Comparison of ENCODE assay signal across 1 cellular context in the genomic region with DNA sequence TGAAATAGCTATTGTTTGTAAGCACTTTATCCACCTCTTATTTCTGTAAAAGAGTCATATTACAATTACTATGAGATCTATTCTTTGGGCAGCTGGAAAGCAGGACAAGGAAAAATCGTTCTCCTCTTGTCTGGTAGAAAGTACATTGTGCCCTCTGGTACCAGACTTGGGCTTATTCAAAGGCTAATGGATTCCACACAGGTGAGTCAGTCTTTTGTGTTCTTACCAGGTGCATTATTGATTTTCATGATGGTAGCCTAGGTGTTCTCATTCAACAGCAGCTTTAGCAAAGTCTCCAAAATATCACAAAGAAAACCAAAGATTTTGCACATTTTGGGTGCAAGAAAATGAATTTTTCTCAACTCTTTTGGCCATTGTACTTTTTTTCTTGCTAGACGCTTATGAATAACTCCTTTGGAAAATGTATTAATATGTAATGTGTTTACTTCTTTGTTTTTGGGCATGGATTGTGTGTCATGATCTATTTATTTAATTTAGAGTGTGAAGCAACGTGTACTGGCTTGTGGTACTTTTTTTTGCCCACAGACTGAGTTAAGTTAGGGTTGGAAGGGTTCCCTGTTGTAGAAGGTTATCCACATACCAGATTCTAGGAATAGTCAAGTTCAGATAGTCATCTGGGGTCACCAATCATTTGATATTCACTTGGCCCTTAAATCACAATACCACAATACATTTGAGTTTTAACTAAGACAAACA.
TF ChIP-seq lines count a peak whose summit lies in the region.

No MANE protein-coding gene starts in this region.

TF ChIP-seq in H1, 55 proteins besides CTCF, POLR2A, EP300 and RAD21:
- TF ChIP-seq KDM4A (IDR thresholded peaks at IDR 0.05; ENCODE audit: low read depth, low read length, severe bottlenecking), result no peak
- peak in 1 of 2 experiments; percentile 19 for TF ChIP-seq BCL11A (IDR thresholded peaks at IDR 0.05; ENCODE audit: low read depth in 2 of 2, low read length in 2 of 2)
- TF ChIP-seq EZH2 (IDR thresholded peaks at IDR 0.05; ENCODE audit: low read depth, low read length, severe bottlenecking), result no peak
- peak; percentile 98 for TF ChIP-seq JUND (IDR thresholded peaks at IDR 0.05; ENCODE audit: low read length)
- TF ChIP-seq HDAC2 (IDR thresholded peaks at IDR 0.05; ENCODE audit: borderline replicate concordance in 1 of 2, low read depth in 2 of 2, low read length in 2 of 2), result 0 out of 4 replicates have a peak, but pooled peaks of 1 of the 2 experiments have one; percentile 78
- TF ChIP-seq TAF1 (IDR thresholded peaks at IDR 0.05; ENCODE audit: low read depth, low read length), result peak; percentile 35; the same call in 1 of the 2 replicates
- no peak for TF ChIP-seq TBP (IDR thresholded peaks at IDR 0.05; ENCODE audit: low read depth, low read length)
- 0 out of 2 replicates have a peak, but pooled peaks have one; percentile 62 for TF ChIP-seq YY1 (IDR thresholded peaks at IDR 0.05; ENCODE audit: low read depth, low read length)
- TF ChIP-seq, protein P1, sequence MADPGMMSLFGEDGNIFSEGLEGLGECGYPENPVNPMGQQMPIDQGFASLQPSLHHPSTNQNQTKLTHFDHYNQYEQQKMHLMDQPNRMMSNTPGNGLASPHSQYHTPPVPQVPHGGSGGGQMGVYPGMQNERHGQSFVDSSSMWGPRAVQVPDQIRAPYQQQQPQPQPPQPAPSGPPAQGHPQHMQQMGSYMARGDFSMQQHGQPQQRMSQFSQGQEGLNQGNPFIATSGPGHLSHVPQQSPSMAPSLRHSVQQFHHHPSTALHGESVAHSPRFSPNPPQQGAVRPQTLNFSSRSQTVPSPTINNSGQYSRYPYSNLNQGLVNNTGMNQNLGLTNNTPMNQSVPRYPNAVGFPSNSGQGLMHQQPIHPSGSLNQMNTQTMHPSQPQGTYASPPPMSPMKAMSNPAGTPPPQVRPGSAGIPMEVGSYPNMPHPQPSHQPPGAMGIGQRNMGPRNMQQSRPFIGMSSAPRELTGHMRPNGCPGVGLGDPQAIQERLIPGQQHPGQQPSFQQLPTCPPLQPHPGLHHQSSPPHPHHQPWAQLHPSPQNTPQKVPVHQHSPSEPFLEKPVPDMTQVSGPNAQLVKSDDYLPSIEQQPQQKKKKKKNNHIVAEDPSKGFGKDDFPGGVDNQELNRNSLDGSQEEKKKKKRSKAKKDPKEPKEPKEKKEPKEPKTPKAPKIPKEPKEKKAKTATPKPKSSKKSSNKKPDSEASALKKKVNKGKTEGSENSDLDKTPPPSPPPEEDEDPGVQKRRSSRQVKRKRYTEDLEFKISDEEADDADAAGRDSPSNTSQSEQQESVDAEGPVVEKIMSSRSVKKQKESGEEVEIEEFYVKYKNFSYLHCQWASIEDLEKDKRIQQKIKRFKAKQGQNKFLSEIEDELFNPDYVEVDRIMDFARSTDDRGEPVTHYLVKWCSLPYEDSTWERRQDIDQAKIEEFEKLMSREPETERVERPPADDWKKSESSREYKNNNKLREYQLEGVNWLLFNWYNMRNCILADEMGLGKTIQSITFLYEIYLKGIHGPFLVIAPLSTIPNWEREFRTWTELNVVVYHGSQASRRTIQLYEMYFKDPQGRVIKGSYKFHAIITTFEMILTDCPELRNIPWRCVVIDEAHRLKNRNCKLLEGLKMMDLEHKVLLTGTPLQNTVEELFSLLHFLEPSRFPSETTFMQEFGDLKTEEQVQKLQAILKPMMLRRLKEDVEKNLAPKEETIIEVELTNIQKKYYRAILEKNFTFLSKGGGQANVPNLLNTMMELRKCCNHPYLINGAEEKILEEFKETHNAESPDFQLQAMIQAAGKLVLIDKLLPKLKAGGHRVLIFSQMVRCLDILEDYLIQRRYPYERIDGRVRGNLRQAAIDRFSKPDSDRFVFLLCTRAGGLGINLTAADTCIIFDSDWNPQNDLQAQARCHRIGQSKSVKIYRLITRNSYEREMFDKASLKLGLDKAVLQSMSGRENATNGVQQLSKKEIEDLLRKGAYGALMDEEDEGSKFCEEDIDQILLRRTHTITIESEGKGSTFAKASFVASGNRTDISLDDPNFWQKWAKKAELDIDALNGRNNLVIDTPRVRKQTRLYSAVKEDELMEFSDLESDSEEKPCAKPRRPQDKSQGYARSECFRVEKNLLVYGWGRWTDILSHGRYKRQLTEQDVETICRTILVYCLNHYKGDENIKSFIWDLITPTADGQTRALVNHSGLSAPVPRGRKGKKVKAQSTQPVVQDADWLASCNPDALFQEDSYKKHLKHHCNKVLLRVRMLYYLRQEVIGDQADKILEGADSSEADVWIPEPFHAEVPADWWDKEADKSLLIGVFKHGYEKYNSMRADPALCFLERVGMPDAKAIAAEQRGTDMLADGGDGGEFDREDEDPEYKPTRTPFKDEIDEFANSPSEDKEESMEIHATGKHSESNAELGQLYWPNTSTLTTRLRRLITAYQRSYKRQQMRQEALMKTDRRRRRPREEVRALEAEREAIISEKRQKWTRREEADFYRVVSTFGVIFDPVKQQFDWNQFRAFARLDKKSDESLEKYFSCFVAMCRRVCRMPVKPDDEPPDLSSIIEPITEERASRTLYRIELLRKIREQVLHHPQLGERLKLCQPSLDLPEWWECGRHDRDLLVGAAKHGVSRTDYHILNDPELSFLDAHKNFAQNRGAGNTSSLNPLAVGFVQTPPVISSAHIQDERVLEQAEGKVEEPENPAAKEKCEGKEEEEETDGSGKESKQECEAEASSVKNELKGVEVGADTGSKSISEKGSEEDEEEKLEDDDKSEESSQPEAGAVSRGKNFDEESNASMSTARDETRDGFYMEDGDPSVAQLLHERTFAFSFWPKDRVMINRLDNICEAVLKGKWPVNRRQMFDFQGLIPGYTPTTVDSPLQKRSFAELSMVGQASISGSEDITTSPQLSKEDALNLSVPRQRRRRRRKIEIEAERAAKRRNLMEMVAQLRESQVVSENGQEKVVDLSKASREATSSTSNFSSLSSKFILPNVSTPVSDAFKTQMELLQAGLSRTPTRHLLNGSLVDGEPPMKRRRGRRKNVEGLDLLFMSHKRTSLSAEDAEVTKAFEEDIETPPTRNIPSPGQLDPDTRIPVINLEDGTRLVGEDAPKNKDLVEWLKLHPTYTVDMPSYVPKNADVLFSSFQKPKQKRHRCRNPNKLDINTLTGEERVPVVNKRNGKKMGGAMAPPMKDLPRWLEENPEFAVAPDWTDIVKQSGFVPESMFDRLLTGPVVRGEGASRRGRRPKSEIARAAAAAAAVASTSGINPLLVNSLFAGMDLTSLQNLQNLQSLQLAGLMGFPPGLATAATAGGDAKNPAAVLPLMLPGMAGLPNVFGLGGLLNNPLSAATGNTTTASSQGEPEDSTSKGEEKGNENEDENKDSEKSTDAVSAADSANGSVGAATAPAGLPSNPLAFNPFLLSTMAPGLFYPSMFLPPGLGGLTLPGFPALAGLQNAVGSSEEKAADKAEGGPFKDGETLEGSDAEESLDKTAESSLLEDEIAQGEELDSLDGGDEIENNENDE (IDR thresholded peaks at IDR 0.05; ENCODE audit: insufficient replicate concordance, low read length), result peak; percentile 54
- TF ChIP-seq POLR2AphosphoS5 (IDR thresholded peaks at IDR 0.05; ENCODE audit: low read depth, low read length), result 0 out of 2 replicates have a peak, but pooled peaks have one; percentile 22
- TF ChIP-seq JUN (IDR thresholded peaks at IDR 0.05; ENCODE audit: low read depth, low read length), result peak; percentile 63
- TF ChIP-seq CTBP2 (IDR thresholded peaks at IDR 0.05; ENCODE audit: borderline replicate concordance, insufficient read depth, insufficient read length, low read length), result no peak
- TF ChIP-seq SUZ12 (IDR thresholded peaks at IDR 0.05; ENCODE audit: low read length), result no peak
- TF ChIP-seq CEBPB (IDR thresholded peaks at IDR 0.05; ENCODE audit: low read depth, low read length), result no peak
- peak; percentile 70; the same call in 1 of the 2 replicates for TF ChIP-seq TEAD4 (IDR thresholded peaks at IDR 0.05; ENCODE audit: low read depth, low read length)
- peak; percentile 93 for TF ChIP-seq TCF12 (IDR thresholded peaks at IDR 0.05; ENCODE audit: low read depth, low read length)
- no peak for TF ChIP-seq ZNF274 (IDR thresholded peaks at IDR 0.05; ENCODE audit: borderline replicate concordance, extremely low read depth, low read length)
- no peak for TF ChIP-seq CBX8 (IDR thresholded peaks at IDR 0.05; ENCODE audit: borderline replicate concordance, low read depth, low read length)
- no peak for TF ChIP-seq SRF (IDR thresholded peaks at IDR 0.05; ENCODE audit: low read depth, low read length)
- TF ChIP-seq SAP30 (IDR thresholded peaks at IDR 0.05; ENCODE audit: insufficient read depth, insufficient replicate concordance, low read length), result no peak
- TF ChIP-seq SP4 (IDR thresholded peaks at IDR 0.05; ENCODE audit: low read length), result no peak
TF ChIP-seq in H1: peak in this region for 10.
